ENCODE assay signal across 8 cellular contexts in the genomic region with DNA sequence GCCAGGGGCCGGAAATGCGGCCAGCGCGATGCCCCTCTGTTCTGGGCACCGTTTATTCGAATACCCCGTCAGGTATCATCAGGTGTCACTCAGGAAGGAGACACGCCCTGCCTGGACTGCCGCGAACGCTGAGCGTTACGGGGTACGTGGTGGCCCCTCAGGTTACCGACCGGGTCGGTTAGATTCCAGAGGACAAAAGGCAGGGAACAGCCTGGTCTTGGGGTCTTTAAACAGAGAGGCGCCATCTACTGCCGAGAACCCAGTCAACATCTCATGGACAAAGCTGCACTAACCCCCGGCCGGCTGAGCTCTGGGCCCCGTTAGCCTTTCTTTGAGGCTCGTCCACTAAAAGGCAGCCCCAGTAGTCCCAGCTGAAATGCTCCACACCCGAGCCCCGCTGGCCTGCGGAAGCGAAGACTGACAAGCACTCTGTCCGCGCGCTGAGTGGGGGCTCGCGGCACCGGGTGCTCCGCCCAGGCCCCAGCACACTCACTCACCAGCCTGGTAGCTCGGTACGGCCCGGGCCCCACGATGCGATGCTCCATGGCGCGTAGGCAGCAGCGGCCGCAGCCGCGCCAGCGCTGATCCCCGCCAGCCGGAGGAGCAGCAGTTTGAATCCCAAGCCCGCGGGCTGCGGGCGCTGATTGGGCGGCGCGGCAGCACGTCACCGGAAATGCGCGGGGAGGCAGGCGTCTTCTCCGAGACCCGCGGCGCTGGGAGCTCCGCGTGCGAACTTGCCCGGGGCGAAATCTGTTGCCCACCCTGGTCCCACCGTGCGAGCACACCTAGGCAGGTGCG. TPM values are rescaled to one million over a fixed set of nuclear protein-coding genes. Genes with fewer than 3 reads are reported as not detected.
DNase-seq lines count a peak whose midpoint lies in the region; ATAC-seq and TF ChIP-seq lines count a peak whose summit lies in the region.

A gene with protein sequence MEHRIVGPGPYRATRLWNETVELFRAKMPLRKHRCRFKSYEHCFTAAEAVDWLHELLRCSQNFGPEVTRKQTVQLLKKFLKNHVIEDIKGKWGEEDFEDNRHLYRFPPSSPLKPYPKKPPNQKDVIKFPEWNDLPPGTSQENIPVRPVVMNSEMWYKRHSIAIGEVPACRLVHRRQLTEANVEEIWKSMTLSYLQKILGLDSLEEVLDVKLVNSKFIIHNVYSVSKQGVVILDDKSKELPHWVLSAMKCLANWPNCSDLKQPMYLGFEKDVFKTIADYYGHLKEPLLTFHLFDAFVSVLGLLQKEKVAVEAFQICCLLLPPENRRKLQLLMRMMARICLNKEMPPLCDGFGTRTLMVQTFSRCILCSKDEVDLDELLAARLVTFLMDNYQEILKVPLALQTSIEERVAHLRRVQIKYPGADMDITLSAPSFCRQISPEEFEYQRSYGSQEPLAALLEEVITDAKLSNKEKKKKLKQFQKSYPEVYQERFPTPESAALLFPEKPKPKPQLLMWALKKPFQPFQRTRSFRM (minus strand): TSS at position 618 of the 798 bp plus-strand sequence. CDS start 73 bp downstream, at position 545.

- H3K27ac ChIP-seq in adrenal gland (peak within 1 kb of the TSS in 3 of 5 donors; percentile 56 to 76 (median 74)), left ventricle myocardium inferior (replicated peaks) (peak within 1 kb of the TSS; percentile 57), prostate gland (peak within 1 kb of the TSS; percentile 78 to 80), urinary bladder (ENCODE audit: low read depth) (no peak within 1 kb of the TSS)

- H3K36me3 ChIP-seq in adrenal gland (replicated peaks in 1 of 2) (no peaks in the 10 kb centered on the region), left ventricle myocardium inferior (no peaks in the 10 kb centered on the region), prostate gland (no peaks in the 10 kb centered on the region), urinary bladder (ENCODE audit: insufficient read depth) (no peaks in the 10 kb centered on the region)

- H3K4me1 ChIP-seq in adrenal gland (replicated peaks in 1 of 2) (peaks cover 0 to 15% of the 10 kb centered on the region in 2 donors), left ventricle myocardium inferior (peaks cover 28% of the 10 kb centered on the region), prostate gland (replicated peaks) (no peaks in the 10 kb centered on the region), urinary bladder (ENCODE audit: insufficient read depth) (no peaks in the 10 kb centered on the region)

- peak; percentile 88 for ATAC-seq in HG02870 (IDR thresholded peaks at IDR 0.05; ENCODE audit: unreplicated experiment)

- TF ChIP-seq CTCF in adrenal gland (IDR thresholded peaks at IDR 0.05) = no peak
- TF ChIP-seq CTCF in left ventricle myocardium inferior (IDR thresholded peaks at IDR 0.05; ENCODE audit: borderline replicate concordance) = peak; percentile 6
- peak in 2 of 4 experiments; percentile 4 to 21 for TF ChIP-seq CTCF in prostate gland (IDR thresholded peaks at IDR 0.05)

- intact Hi-C loops in adrenal gland (cut with DNase I) = no loop called here
- intact Hi-C loops in left ventricle myocardium inferior (cut with micrococcal nuclease) = no loop called here
- intact Hi-C loops in prostate gland (cut with DNase I) = no loop called here

- H3K27me3 ChIP-seq in adrenal gland (no peaks in the 10 kb centered on the region), left ventricle myocardium inferior (ENCODE audit: low read depth) (no peaks in the 10 kb centered on the region), prostate gland (replicated peaks; ENCODE audit: insufficient read depth) (no peaks in the 10 kb centered on the region)

- 0 to 2% (median 0%) methylated on average over 28 to 72 of the region's 72 CpGs for WGBS in adrenal gland, 4 donors
- WGBS in prostate gland = under 1% methylated on average over 32 of the region's 72 CpGs
- WGBS in urinary bladder = under 1% methylated on average over 72 of the region's 72 CpGs

- peak within 1 kb of the TSS; percentile 49 to 93 (median 80) for H3K4me3 ChIP-seq in adrenal gland
- peak within 1 kb of the TSS; percentile 86 for H3K4me3 ChIP-seq in left ventricle myocardium inferior
- H3K4me3 ChIP-seq in prostate gland = peak within 1 kb of the TSS; percentile 55 to 58
- H3K4me3 ChIP-seq in urinary bladder (ENCODE audit: low read depth, low read length) = peak within 1 kb of the TSS; percentile 53

- H3K9me3 ChIP-seq in adrenal gland (replicated peaks in 1 of 3) (no peaks in the 10 kb centered on the region), left ventricle myocardium inferior (replicated peaks) (no peaks in the 10 kb centered on the region), prostate gland (no peaks in the 10 kb centered on the region)

- TF ChIP-seq POLR2A in GM15510 (IDR thresholded peaks at IDR 0.05; ENCODE audit: borderline replicate concordance, extremely low read depth, insufficient read length) = peak; percentile 90
- TF ChIP-seq POLR2A in adrenal gland (IDR thresholded peaks at IDR 0.05) = peak in 1 of 2 donors; percentile 50
- TF ChIP-seq POLR2A in prostate gland (IDR thresholded peaks at IDR 0.05) = peak; percentile 73

- peak; percentile 16 for DNase-seq in NCI-H1436 treated with DMSO at 0.1 percent for 48 hours (lab: John Stamatoyannopoulos, UW)
- DNase-seq in T-helper 1 cell = peak; percentile 62 to 91 (median 75)
- peak; percentile 78 to 90 (median 84) for DNase-seq in adrenal gland
- peak; percentile 83 for DNase-seq in left ventricle myocardium inferior
- peak; percentile 87 for DNase-seq in prostate gland (ENCODE audit: low spot score)

RNA-seq across cellular contexts. Expression of the gene that starts here (rescaled TPM):
- total RNA-seq in adrenal gland (under 1 TPM in 7 of 8 donors, not detected in 1; 0.14 to 0.87 (median 0.36) TPM), left ventricle myocardium inferior (0.30 TPM), prostate gland (1 to 10 TPM in 1 of 2 donors, under 1 TPM in 1; 0.32 to 1.8 TPM), urinary bladder (8.4 TPM)
- polyA plus RNA-seq in adrenal gland (under 1 TPM; 0.08 to 0.44 (median 0.13) TPM), urinary bladder (0.23 TPM)

Comparison
In these comparisons a context has a peak if more than half of its experiments do, and no peak if none do; other contexts are left out.
1. Peak in DNase-seq, H3K4me3 ChIP-seq and H3K27ac ChIP-seq in adrenal gland; RNA of the gene not detected or under 1 TPM.
2. Peak in DNase-seq, H3K4me3 ChIP-seq and H3K27ac ChIP-seq in left ventricle myocardium inferior; RNA of the gene not detected or under 1 TPM.
3. DNase-seq: peak in every context shown above with its lines; median percentile 87 in prostate gland; 84 in adrenal gland; 83 in left ventricle myocardium inferior; 75 in T-helper 1 cell; 16 in NCI-H1436 treated with DMSO at 0.1 percent for 48 hours.